ENCODE assay signal across 13 cellular contexts in genomic region chr20:15643713-15644112, GRCh38.
DNase-seq lines count a peak whose midpoint lies in the region; ATAC-seq and TF ChIP-seq lines count a peak whose summit lies in the region.
"Had no signal": no experiment of that assay in that cellular context is flagged by ENCODE, and none has a peak within 500 bp of the region (broad histone marks: within the 10 kb centered on the region; RNA-seq: fewer than 3 reads in every experiment).

No MANE protein-coding gene starts in this region.

- H3K4me1 ChIP-seq in BE2C, result no peaks in the 10 kb centered on the region
- no peaks in the 10 kb centered on the region for H3K4me1 ChIP-seq in transverse colon

- peaks cover 0 to 29% (median 2%) of the 10 kb centered on the region in 9 donors for H3K9me3 Mint-ChIP-seq in naive thymus-derived CD8-positive, alpha-beta T cell
- H3K9me3 Mint-ChIP-seq: dendritic cell treated with granulocyte-macrophage colony-stimulating factor and Interleukin-4, amounts not matched to agents 40 ng/mL and 50 ng/mL, for 4 days had no signal

- no peaks in the 10 kb centered on the region for H3K27me3 ChIP-seq in BE2C
- H3K27me3 ChIP-seq in transverse colon, result no peaks in the 10 kb centered on the region

- H3K27ac ChIP-seq in transverse colon, result no peak overlapping the region

- H3K36me3 ChIP-seq in BE2C (no peaks in the 10 kb centered on the region), transverse colon (no peaks in the 10 kb centered on the region)

- in situ Hi-C loops in transverse colon (cut with MboI; ENCODE audit: low pct_ligation_motif_present in 1 of 4, low pct_unique_long_range_greater_than_20kb in 1 of 4, low sequenced_read_pairs in 3 of 4), result no loop called here

- H3K4me1 Mint-ChIP-seq in naive thymus-derived CD8-positive, alpha-beta T cell, result no peaks in the 10 kb centered on the region
- H3K4me1 Mint-ChIP-seq: immature natural killer cell had no signal

- intact Hi-C loops in transverse colon (cut with DNase I; ENCODE audit: low total_unique reads), result no loop called here

- TF ChIP-seq EP300 in transverse colon (IDR thresholded peaks at IDR 0.05; ENCODE audit: low read depth), result no peak

- peak; percentile 19 for DNase-seq in BE2C
- peak; percentile 14 for DNase-seq in HEK293T (ENCODE audit: extremely low spot score)
- DNase-seq in SW480 (ENCODE audit: low spot score), result peak; percentile 13
- peak; percentile 20 for DNase-seq in iPS-NIHi7 (ENCODE audit: extremely low spot score)
- no peak for DNase-seq in transverse colon
- no peak for DNase-seq in kidney tubule cell (ENCODE audit: low spot score)
- DNase-seq in naive thymus-derived CD8-positive, alpha-beta T cell, result no peak
- no peak for DNase-seq in NOMO-1 treated with dmso at 0.1 percent for 144 hours (lab: John Stamatoyannopoulos, UW; ENCODE audit: unreplicated experiment)
- DNase-seq: immature natural killer cell; NCI-H1436; stimulated activated CD4-positive, alpha-beta T cell treated with anti-CD3 and anti-CD28 coated beads, Interleukin-2, amount 100 ng/mL, for 48 hours had no signal

- no peak overlapping the region for H3K27ac Mint-ChIP-seq in naive thymus-derived CD8-positive, alpha-beta T cell
- H3K27ac Mint-ChIP-seq: dendritic cell treated with granulocyte-macrophage colony-stimulating factor and Interleukin-4, amounts not matched to agents 40 ng/mL and 50 ng/mL, for 4 days; immature natural killer cell; natural killer cell treated with Interleukin-12 subunit alpha and Interleukin-12 subunit beta and Interleukin-15 and Interleukin-18, amount 100 ng/mL, for 72 hours had no signal

- H3K9me3 ChIP-seq in BE2C (no peaks in the 10 kb centered on the region), transverse colon (no peaks in the 10 kb centered on the region)

- CTCF ChIA-PET in HEK293T (lab: Yijun Ruan, JAX), result interaction anchor here (0.9 kb wide), 1 partner anchor 32 kb away, joined by 3 read pairs; no protein-coding TSS in a partner anchor

- peak; percentile 70 for TF ChIP-seq CTCF in BE2C (IDR thresholded peaks at IDR 0.05; ENCODE audit: low read depth, low read length)
- TF ChIP-seq CTCF in transverse colon (IDR thresholded peaks at IDR 0.05), result no peak

- ATAC-seq in naive thymus-derived CD8-positive, alpha-beta T cell, result no peak
- ATAC-seq: natural killer cell treated with Interleukin-12 subunit alpha and Interleukin-12 subunit beta and Interleukin-15 and Interleukin-18, amount 100 ng/mL, for 72 hours had no signal

- H3K4me3 Mint-ChIP-seq in naive thymus-derived CD8-positive, alpha-beta T cell, result no peak overlapping the region
- H3K4me3 Mint-ChIP-seq: dendritic cell treated with granulocyte-macrophage colony-stimulating factor and Interleukin-4, amounts not matched to agents 40 ng/mL and 50 ng/mL, for 4 days; immature natural killer cell; natural killer cell treated with Interleukin-12 subunit alpha and Interleukin-12 subunit beta and Interleukin-15 and Interleukin-18, amount 100 ng/mL, for 72 hours had no signal

- whole genome bisulfite sequencing in transverse colon (ENCODE audit: low coverage in 1 of 2), 2 donors, result 75 to 82% methylated on average over 2 of the region's 2 CpGs

- TF ChIP-seq POLR2A in transverse colon (IDR thresholded peaks at IDR 0.05), result no peak

- H3K4me3 ChIP-seq in BE2C (ENCODE audit: low read depth, low read length) (no peak overlapping the region), transverse colon (no peak overlapping the region)

- POLR2A ChIA-PET in HEK293T (lab: Yijun Ruan, JAX), result no interaction called here
- POLR2A ChIA-PET in naive thymus-derived CD8-positive, alpha-beta T cell (lab: Charles Lee), result no interaction called here

- no peaks in the 10 kb centered on the region for H3K36me3 Mint-ChIP-seq in naive thymus-derived CD8-positive, alpha-beta T cell
- H3K36me3 Mint-ChIP-seq: immature natural killer cell; natural killer cell treated with Interleukin-12 subunit alpha and Interleukin-12 subunit beta and Interleukin-15 and Interleukin-18, amount 100 ng/mL, for 72 hours had no signal

- no peaks in the 10 kb centered on the region for H3K27me3 Mint-ChIP-seq in naive thymus-derived CD8-positive, alpha-beta T cell
- H3K27me3 Mint-ChIP-seq: dendritic cell treated with granulocyte-macrophage colony-stimulating factor and Interleukin-4, amounts not matched to agents 40 ng/mL and 50 ng/mL, for 4 days; natural killer cell treated with Interleukin-12 subunit alpha and Interleukin-12 subunit beta and Interleukin-15 and Interleukin-18, amount 100 ng/mL, for 72 hours had no signal

TF ChIP-seq in HEK293T, 16 proteins besides CTCF, POLR2A, EP300 and RAD21:
- TF ChIP-seq FOXA1 (IDR thresholded peaks at IDR 0.05) (no peak), CTBP1 (IDR thresholded peaks at IDR 0.05; ENCODE audit: borderline replicate concordance) (no peak)

Comparison
In these comparisons a context has a peak if more than half of its experiments do, and no peak if none do; other contexts are left out.
1. DNase-seq: peak in BE2C (single experiment), HEK293T (single experiment), SW480 (single experiment) and iPS-NIHi7 (single experiment); none in transverse colon (single experiment), kidney tubule cell (single experiment), naive thymus-derived CD8-positive, alpha-beta T cell (0 of 10) and NOMO-1 treated with dmso at 0.1 percent for 144 hours (single experiment).